1 cellular context compared by ENCODE assay signal in the genomic region with DNA sequence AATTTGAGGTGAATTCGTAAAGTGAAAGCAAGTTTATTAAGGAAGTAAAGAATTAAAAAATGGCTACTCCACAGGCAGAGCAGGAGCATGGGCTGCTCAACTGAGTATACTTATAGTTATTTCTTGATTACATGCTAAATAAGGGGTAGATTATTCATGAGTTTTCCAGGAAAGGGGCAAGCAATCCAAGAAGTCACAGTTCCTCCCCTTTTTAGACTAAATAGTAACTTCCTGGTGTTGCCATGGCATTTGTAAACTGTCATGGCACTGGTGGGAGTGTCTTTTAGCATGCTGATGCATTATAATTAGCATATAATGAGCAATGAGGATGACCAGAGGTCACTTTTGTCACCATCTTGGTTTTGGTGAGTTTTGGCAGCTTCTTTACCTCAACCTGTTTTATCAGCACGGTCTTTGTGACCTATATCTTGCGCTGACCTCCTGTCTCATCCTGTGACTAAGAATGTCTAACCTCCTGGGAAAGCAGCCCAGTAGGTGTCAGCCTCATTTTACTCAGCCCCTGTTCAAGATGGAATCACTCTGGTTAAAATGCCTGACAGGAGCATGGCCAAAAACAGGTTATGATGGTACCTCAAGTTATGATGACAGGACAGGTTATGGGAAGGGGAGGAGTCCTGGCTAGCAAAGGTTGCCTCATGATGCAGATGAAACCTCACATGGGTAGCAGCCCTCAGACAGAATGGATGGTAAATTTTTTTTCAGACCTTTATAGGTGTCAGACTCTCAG.
TF ChIP-seq lines count a peak whose summit lies in the region.

No MANE protein-coding gene starts in this region.

TF ChIP-seq in IMR-90, 13 proteins besides CTCF, POLR2A, EP300 and RAD21:
- TF ChIP-seq NFE2L2 (IDR thresholded peaks at IDR 0.05; ENCODE audit: low read depth, low read length) (no peak), SMC3 (IDR thresholded peaks at IDR 0.05; ENCODE audit: low read depth, low read length) (no peak), MAZ (IDR thresholded peaks at IDR 0.05; ENCODE audit: borderline replicate concordance, low read depth, low read length) (no peak), CEBPB (IDR thresholded peaks at IDR 0.05; ENCODE audit: low read depth, low read length) (no peak), RFX5 (IDR thresholded peaks at IDR 0.05; ENCODE audit: low read depth, low read length) (no peak), FOS (IDR thresholded peaks at IDR 0.05; ENCODE audit: low read depth, low read length) (no peak), BHLHE40 (IDR thresholded peaks at IDR 0.05; ENCODE audit: low read depth, low read length) (no peak), RCOR1 (IDR thresholded peaks at IDR 0.05; ENCODE audit: insufficient replicate concordance, low read length) (no peak), MAFK (IDR thresholded peaks at IDR 0.05; ENCODE audit: low read depth, low read length) (no peak), MXI1 (IDR thresholded peaks at IDR 0.05; ENCODE audit: borderline replicate concordance, low read depth, low read length) (no peak), CHD1 (IDR thresholded peaks at IDR 0.05; ENCODE audit: low read depth, low read length) (no peak)
- TF ChIP-seq, protein P1, sequence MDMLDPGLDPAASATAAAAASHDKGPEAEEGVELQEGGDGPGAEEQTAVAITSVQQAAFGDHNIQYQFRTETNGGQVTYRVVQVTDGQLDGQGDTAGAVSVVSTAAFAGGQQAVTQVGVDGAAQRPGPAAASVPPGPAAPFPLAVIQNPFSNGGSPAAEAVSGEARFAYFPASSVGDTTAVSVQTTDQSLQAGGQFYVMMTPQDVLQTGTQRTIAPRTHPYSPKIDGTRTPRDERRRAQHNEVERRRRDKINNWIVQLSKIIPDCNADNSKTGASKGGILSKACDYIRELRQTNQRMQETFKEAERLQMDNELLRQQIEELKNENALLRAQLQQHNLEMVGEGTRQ (IDR thresholded peaks at IDR 0.05; ENCODE audit: low read depth, low read length): no peak
- TF ChIP-seq, protein P2, sequence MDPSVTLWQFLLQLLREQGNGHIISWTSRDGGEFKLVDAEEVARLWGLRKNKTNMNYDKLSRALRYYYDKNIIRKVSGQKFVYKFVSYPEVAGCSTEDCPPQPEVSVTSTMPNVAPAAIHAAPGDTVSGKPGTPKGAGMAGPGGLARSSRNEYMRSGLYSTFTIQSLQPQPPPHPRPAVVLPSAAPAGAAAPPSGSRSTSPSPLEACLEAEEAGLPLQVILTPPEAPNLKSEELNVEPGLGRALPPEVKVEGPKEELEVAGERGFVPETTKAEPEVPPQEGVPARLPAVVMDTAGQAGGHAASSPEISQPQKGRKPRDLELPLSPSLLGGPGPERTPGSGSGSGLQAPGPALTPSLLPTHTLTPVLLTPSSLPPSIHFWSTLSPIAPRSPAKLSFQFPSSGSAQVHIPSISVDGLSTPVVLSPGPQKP (IDR thresholded peaks at IDR 0.05; ENCODE audit: borderline replicate concordance, low read depth, low read length): no peak
